ENCODE assay signal across 12 cellular contexts in genomic region chr2:142914507-142915313, GRCh38. TPM values are rescaled to one million over a fixed set of nuclear protein-coding genes. Genes with fewer than 3 reads are reported as not detected.
A peak's percentile ranks its signal among the peaks of the same experiment; 100 is the strongest.
DNase-seq lines count a peak whose midpoint lies in the region; ATAC-seq and TF ChIP-seq lines count a peak whose summit lies in the region.
"Had no signal": no experiment of that assay in that cellular context is flagged by ENCODE, and none has a peak within 500 bp of the region (broad histone marks: within the 10 kb centered on the region; RNA-seq: fewer than 3 reads in every experiment).

No MANE protein-coding gene starts in this region.

- no peaks in the 10 kb centered on the region for H3K4me1 Mint-ChIP-seq in effector memory CD8-positive, alpha-beta T cell (ENCODE audit: low read depth in 2 of 2)
- H3K4me1 Mint-ChIP-seq in CD8-positive, alpha-beta T cell (ENCODE audit: low read depth), result no peaks in the 10 kb centered on the region

- DNase-seq in GM10248 (ENCODE audit: extremely low spot score) (peak; percentile 28), NAMALWA (ENCODE audit: low spot score) (peak; percentile 44), A673 (ENCODE audit: low spot score) (no peak), NCI-H1694 treated with DMSO at 0.1 percent for 48 hours (lab: John Stamatoyannopoulos, UW) (no peak)
- DNase-seq in effector memory CD8-positive, alpha-beta T cell, result no peak
- DNase-seq in CD8-positive, alpha-beta T cell, result no peak
- DNase-seq: amniotic stem cell, erythroblast had no signal

- intact Hi-C loops in A673 (cut with micrococcal nuclease; ENCODE audit: unreplicated experiment), result no loop called here
- intact Hi-C loops in CD8-positive, alpha-beta T cell (cut with DNase I, micrococcal nuclease), result no loop called here

- H3K9me3 Mint-ChIP-seq in effector memory CD8-positive, alpha-beta T cell, result peaks cover 0 to 2% of the 10 kb centered on the region in 2 donors
- no peaks in the 10 kb centered on the region for H3K9me3 Mint-ChIP-seq in CD8-positive, alpha-beta T cell

- no peaks in the 10 kb centered on the region for H3K9me3 ChIP-seq in A673 (ENCODE audit: low read depth, low read length, poor library complexity, severe bottlenecking)
- H3K9me3 ChIP-seq in CD8-positive, alpha-beta T cell (ENCODE audit: low read length), result no peaks in the 10 kb centered on the region

- no peaks in the 10 kb centered on the region for H3K27me3 ChIP-seq in A673 (replicated peaks; ENCODE audit: insufficient read depth, low read depth, low read length, poor library complexity)
- no peaks in the 10 kb centered on the region for H3K27me3 ChIP-seq in CD8-positive, alpha-beta T cell (ENCODE audit: insufficient read depth, low read length)

- H3K36me3 Mint-ChIP-seq in effector memory CD8-positive, alpha-beta T cell (ENCODE audit: insufficient read depth), result no peaks in the 10 kb centered on the region
- no peaks in the 10 kb centered on the region for H3K36me3 Mint-ChIP-seq in CD8-positive, alpha-beta T cell

- H3K4me1 ChIP-seq in A673 (ENCODE audit: insufficient read depth, low read length, poor library complexity, severe bottlenecking), result no peaks in the 10 kb centered on the region
- no peaks in the 10 kb centered on the region for H3K4me1 ChIP-seq in CD8-positive, alpha-beta T cell (ENCODE audit: insufficient read depth, low read length)

- no peak overlapping the region for H3K4me3 Mint-ChIP-seq in effector memory CD8-positive, alpha-beta T cell
- H3K4me3 Mint-ChIP-seq in CD8-positive, alpha-beta T cell, result no peak overlapping the region

- no TSS peak for BruUV-seq in A673 (replicated peaks; lab: Mats Ljungman, UMichigan)

- H3K4me3 ChIP-seq in A673 (ENCODE audit: low read depth, low read length, poor library complexity, severe bottlenecking), result no peak overlapping the region
- no peak overlapping the region for H3K4me3 ChIP-seq in CD8-positive, alpha-beta T cell (ENCODE audit: low read depth, low read length)
- H3K4me3 ChIP-seq: lung had no signal

- H3K27ac ChIP-seq in A673 (ENCODE audit: low read depth, low read length, poor library complexity, severe bottlenecking), result no peak overlapping the region
- H3K27ac ChIP-seq in CD8-positive, alpha-beta T cell (ENCODE audit: low read depth, low read length), result no peak overlapping the region

- ATAC-seq in GM19438 (IDR thresholded peaks at IDR 0.05; ENCODE audit: low read depth, unreplicated experiment), result peak; percentile 99
- peak; percentile 99 for ATAC-seq in HG02943 (IDR thresholded peaks at IDR 0.05; ENCODE audit: low read depth, unreplicated experiment)
- no peak for ATAC-seq in effector memory CD8-positive, alpha-beta T cell (replicated peaks)
- ATAC-seq in CD8-positive, alpha-beta T cell, result no peak
- ATAC-seq: Panc1 had no signal

- TF ChIP-seq CTCF in GM10248 (IDR thresholded peaks at IDR 0.05; ENCODE audit: control extremely low read depth, extremely low read depth, low read depth, missing control alignments) (no peak), A673 (conservative IDR thresholded peaks at IDR 0.05; ENCODE audit: low read depth, low read length) (no peak)
- TF ChIP-seq CTCF in CD8-positive, alpha-beta T cell (IDR thresholded peaks at IDR 0.05), result no peak

- H3K36me3 ChIP-seq in A673 (ENCODE audit: insufficient read depth, low read length, poor library complexity, severe bottlenecking), result no peaks in the 10 kb centered on the region
- H3K36me3 ChIP-seq in CD8-positive, alpha-beta T cell (ENCODE audit: insufficient read depth, low read length), result no peaks in the 10 kb centered on the region

- POLR2A ChIA-PET in GM10248 (lab: Yijun Ruan, JAX) (no interaction called here), A673 (lab: Charles Lee; ENCODE audit: low non-redundant PET) (interaction anchor here (0.6 kb wide), 1 partner anchor 106 kb away, joined by 4 read pairs; no protein-coding TSS in a partner anchor)
- POLR2A ChIA-PET in CD8-positive, alpha-beta T cell (lab: Charles Lee), result no interaction called here

- H3K27ac Mint-ChIP-seq in effector memory CD8-positive, alpha-beta T cell, result no peak overlapping the region
- H3K27ac Mint-ChIP-seq in CD8-positive, alpha-beta T cell, result no peak overlapping the region

- CTCF ChIA-PET in GM10248 (lab: Yijun Ruan, JAX), result interaction anchor here (0.9 to 1.8 kb wide), 16 partner anchors 10 to 74 kb away, joined by 3 to 7 read pairs (median 4); no protein-coding TSS in a partner anchor
- CTCF ChIA-PET in A673 (lab: Charles Lee), result no interaction called here
- CTCF ChIA-PET in CD8-positive, alpha-beta T cell (lab: Charles Lee), result no interaction called here

- H3K27me3 Mint-ChIP-seq in effector memory CD8-positive, alpha-beta T cell, result peaks cover 23% of the 10 kb centered on the region in 2 donors
- peaks cover 5% of the 10 kb centered on the region for H3K27me3 Mint-ChIP-seq in CD8-positive, alpha-beta T cell (ENCODE audit: low read depth)

RNA-seq across cellular contexts. Expression of gene KYNU, which starts 37.2 kb away (rescaled TPM):
- 0.44 and 2.5 TPM in 2 replicates for total RNA-seq in A673 (2021)
- total RNA-seq in CD8-positive, alpha-beta T cell, result not detected

Comparison
In these comparisons a context has a peak if more than half of its experiments do, and no peak if none do; other contexts are left out.
1. DNase-seq: peak in GM10248 (single experiment) and NAMALWA (single experiment); none in A673 (single experiment), NCI-H1694 treated with DMSO at 0.1 percent for 48 hours (single experiment), effector memory CD8-positive, alpha-beta T cell (0 of 3) and CD8-positive, alpha-beta T cell (0 of 7).
2. ATAC-seq: peak in GM19438 (single experiment) and HG02943 (single experiment); none in effector memory CD8-positive, alpha-beta T cell (single experiment) and CD8-positive, alpha-beta T cell (single experiment).